In the genomic region with DNA sequence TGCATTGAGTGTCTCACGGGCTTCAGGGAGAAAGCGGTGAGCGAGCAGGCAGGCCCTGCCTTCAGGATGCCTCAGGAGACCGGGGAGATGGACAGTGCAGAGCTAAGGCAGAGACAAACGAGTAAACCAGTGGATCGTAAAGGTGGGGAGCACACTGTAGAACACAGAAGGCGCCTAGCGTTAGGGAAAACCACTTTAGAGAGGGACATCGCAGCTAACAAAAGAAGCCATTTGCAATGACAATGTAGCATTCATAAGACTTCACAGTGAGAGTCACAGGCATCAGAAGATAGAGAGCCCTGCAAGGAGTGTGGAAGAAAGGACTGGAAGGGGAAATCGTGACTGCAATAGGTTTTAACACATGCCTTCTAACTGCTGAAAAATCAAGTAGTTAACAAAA, we compare ENCODE assay signal across 33 cellular contexts. TPM values are rescaled to one million over a fixed set of nuclear protein-coding genes. Genes with fewer than 3 reads are reported as not detected.
DNase-seq lines count a peak whose midpoint lies in the region.
"Had no signal": no experiment of that assay in that cellular context is flagged by ENCODE, and none has a peak within 500 bp of the region (broad histone marks: within the 10 kb centered on the region; RNA-seq: fewer than 3 reads in every experiment).

No MANE protein-coding gene starts in this region.

- H3K9ac ChIP-seq in skeletal muscle tissue (ENCODE audit: low read depth in 1 of 3, low read length in 3 of 3) (no peak overlapping the region), mesenchymal stem cell (ENCODE audit: low read length) (no peak overlapping the region)

- no peak overlapping the region for H2BK15ac ChIP-seq in mesenchymal stem cell (ENCODE audit: low read depth, poor library complexity, severe bottlenecking)

- H3K4me1 Mint-ChIP-seq in activated T-cell treated with anti-CD3 and anti-CD28 coated beads, Interleukin-2, amount 50 U/mL, for 24 hours (ENCODE audit: low read depth) = no peaks in the 10 kb centered on the region
- H3K4me1 Mint-ChIP-seq: activated CD4-positive, alpha-beta T cell treated with anti-CD3 and anti-CD28 coated beads for 36 hours; activated naive CD4-positive, alpha-beta T cell treated with anti-CD3 and anti-CD28 coated beads, Interleukin-2, amount 50 U/mL, for 24 hours; brain; CD4-positive, alpha-beta memory T cell; mesothelial cell of epicardium had no signal

- H3K4me1 ChIP-seq in skeletal muscle tissue (ENCODE audit: control insufficient read depth in 3 of 3, insufficient read depth in 3 of 3, low read length in 3 of 3) (peaks cover 5 to 9% (median 7%) of the 10 kb centered on the region in 3 donors), mesenchymal stem cell (ENCODE audit: control insufficient read depth, insufficient read depth, low read depth, low read length) (no peaks in the 10 kb centered on the region)
- H3K4me1 ChIP-seq: gastroesophageal sphincter, Peyer's patch, testis had no signal

- H2BK12ac ChIP-seq in mesenchymal stem cell (ENCODE audit: low read length in 2 of 2) = no peak overlapping the region

- H3K27ac Mint-ChIP-seq in activated T-cell treated with anti-CD3 and anti-CD28 coated beads, Interleukin-2, amount 50 U/mL, for 24 hours = no peak overlapping the region
- H3K27ac Mint-ChIP-seq: activated CD4-positive, alpha-beta T cell treated with anti-CD3 and anti-CD28 coated beads for 36 hours; activated CD8-positive, alpha-beta T cell treated with anti-CD3 and anti-CD28 coated beads, Interleukin-2, amount 10 ng/mL, durations not matched to agents 7 days and 5 days; activated naive CD4-positive, alpha-beta T cell treated with anti-CD3 and anti-CD28 coated beads, Interleukin-2, amount 50 U/mL, for 24 hours; activated T-helper 2 cell treated with anti-CD3 and anti-CD28 coated beads, Interferon-gamma antibody, Interleukin-2, Interleukin-4, amounts not matched to agents 10 μg/mL and 5 μg/mL and 100 μg/mL, durations not matched to agents 14 hours and 24 hours and 36 hours; brain; CD4-positive, alpha-beta memory T cell; mesothelial cell of epicardium; T-helper 2 cell treated with Interferon-gamma antibody and Interleukin-4, amounts not matched to agents 5 μg/mL and 100 μg/mL, for 36 hours had no signal

- no peak overlapping the region for H4K8ac ChIP-seq in mesenchymal stem cell (ENCODE audit: low read length)

- H3K36me3 Mint-ChIP-seq in activated T-cell treated with anti-CD3 and anti-CD28 coated beads, Interleukin-2, amount 50 U/mL, for 24 hours (ENCODE audit: low read depth) = no peaks in the 10 kb centered on the region
- H3K36me3 Mint-ChIP-seq: brain; CD4-positive, alpha-beta memory T cell; mesothelial cell of epicardium had no signal

- H3K79me1 ChIP-seq in mesenchymal stem cell (replicated peaks; ENCODE audit: low read length, poor library complexity, severe bottlenecking) = no peaks in the 10 kb centered on the region

- H3K4me3 ChIP-seq in skeletal muscle tissue (ENCODE audit: low read length in 3 of 3) = no peak overlapping the region
- H3K4me3 ChIP-seq in mesenchymal stem cell (ENCODE audit: insufficient read depth in 1 of 2, low read depth in 1 of 2, low read length in 2 of 2) = no peak overlapping the region
- H3K4me3 ChIP-seq: dorsolateral prefrontal cortex, gastroesophageal sphincter, hepatocyte, left lung, Peyer's patch, testis had no signal

- H3K27me3 ChIP-seq in skeletal muscle tissue (ENCODE audit: control insufficient read depth in 3 of 3, insufficient read depth in 3 of 3, low read length in 3 of 3) (no peaks in the 10 kb centered on the region), mesenchymal stem cell (ENCODE audit: control insufficient read depth in 1 of 2, insufficient read depth in 1 of 2, low read length in 2 of 2) (peaks cover 8 to 30% of the 10 kb centered on the region in 2 experiments)
- H3K27me3 ChIP-seq: left lung, Peyer's patch, testis had no signal

- H3K18ac ChIP-seq in mesenchymal stem cell (ENCODE audit: low read depth in 1 of 2, low read length in 2 of 2) = no peak overlapping the region

- H2BK5ac ChIP-seq in mesenchymal stem cell (ENCODE audit: low read depth, low read length, poor library complexity, severe bottlenecking) = no peak overlapping the region

- H3K27ac ChIP-seq in skeletal muscle tissue (ENCODE audit: low read depth, low read length) (peak overlapping the region; percentile 12), mesenchymal stem cell (ENCODE audit: low read length, poor library complexity, severe bottlenecking) (no peak overlapping the region)
- H3K27ac ChIP-seq: dorsolateral prefrontal cortex, gastroesophageal sphincter, hepatocyte, left lung, Peyer's patch, testis had no signal

- H2BK120ac ChIP-seq in mesenchymal stem cell (ENCODE audit: low read depth, low read length) = no peak overlapping the region

- peaks cover 2% of the 10 kb centered on the region for H3K9me3 Mint-ChIP-seq in activated T-cell treated with anti-CD3 and anti-CD28 coated beads, Interleukin-2, amount 50 U/mL, for 24 hours
- H3K9me3 Mint-ChIP-seq: activated naive CD4-positive, alpha-beta T cell treated with anti-CD3 and anti-CD28 coated beads, Interleukin-2, amount 50 U/mL, for 24 hours; activated T-helper 2 cell treated with anti-CD3 and anti-CD28 coated beads, Interferon-gamma antibody, Interleukin-2, Interleukin-4, amounts not matched to agents 10 μg/mL and 5 μg/mL and 100 μg/mL, durations not matched to agents 14 hours and 24 hours and 36 hours; T-helper 2 cell treated with Interferon-gamma antibody and Interleukin-4, amounts not matched to agents 5 μg/mL and 100 μg/mL, for 36 hours had no signal

- H3K4me2 ChIP-seq in mesenchymal stem cell (ENCODE audit: low read length, poor library complexity, severe bottlenecking) = no peak overlapping the region
- H3K4me2 ChIP-seq: hepatocyte had no signal

- H2AFZ ChIP-seq in mesenchymal stem cell (ENCODE audit: low read depth, low read length) = no peak overlapping the region
- H2AFZ ChIP-seq: hepatocyte had no signal

- H3K23ac ChIP-seq in mesenchymal stem cell (ENCODE audit: low read length in 2 of 2) = no peak overlapping the region

- H3K4ac ChIP-seq in mesenchymal stem cell (ENCODE audit: low read depth in 1 of 2, low read length in 2 of 2) = no peak overlapping the region

- DNase-seq in NCI-H748 (lab: John Stamatoyannopoulos, UW; ENCODE audit: unreplicated experiment) (peak; percentile 3), NCI-H748 treated with DMSO at 0.1 percent for 48 hours (lab: John Stamatoyannopoulos, UW) (no peak), MV-4-11 (lab: John Stamatoyannopoulos, UW) (peak; percentile 41), iPS DF 19.7 (ENCODE audit: low read depth, low spot score) (peak; percentile 47), mesenchymal stem cell (no peak), GM19238 (ENCODE audit: insufficient read length, low spot score) (no peak)
- no peak for DNase-seq in activated T-cell treated with anti-CD3 and anti-CD28 coated beads, Interleukin-2, amount 50 U/mL, for 24 hours
- DNase-seq: activated CD4-positive, alpha-beta T cell treated with anti-CD3 and anti-CD28 coated beads for 36 hours; activated CD8-positive, alpha-beta T cell treated with anti-CD3 and anti-CD28 coated beads, Interleukin-2, amount 10 ng/mL, durations not matched to agents 7 days and 5 days; amniotic stem cell; CD4-positive, alpha-beta memory T cell; cerebellar nuclear complex; DND-41; dorsolateral prefrontal cortex; GOT3; KG1; left lung; NCI-H1930; NCI-H524 treated with DMSO at 0.1 percent for 48 hours; Peyer's patch; SHP77; stimulated activated naive CD4-positive, alpha-beta T cell treated with Interleukin-2 at 50 U/mL for 16 hours had no signal

- H3K27me3 Mint-ChIP-seq in activated T-cell treated with anti-CD3 and anti-CD28 coated beads, Interleukin-2, amount 50 U/mL, for 24 hours = peaks cover 15% of the 10 kb centered on the region
- H3K27me3 Mint-ChIP-seq: activated naive CD4-positive, alpha-beta T cell treated with anti-CD3 and anti-CD28 coated beads, Interleukin-2, amount 50 U/mL, for 24 hours; brain had no signal

- H4K91ac ChIP-seq in mesenchymal stem cell (ENCODE audit: low read length) = no peak overlapping the region

- no peak overlapping the region for H3K14ac ChIP-seq in mesenchymal stem cell (ENCODE audit: low read length in 2 of 2)

- H3K36me3 ChIP-seq in skeletal muscle tissue (ENCODE audit: control insufficient read depth in 3 of 3, insufficient read depth in 3 of 3, low read length in 3 of 3) (no peaks in the 10 kb centered on the region), mesenchymal stem cell (ENCODE audit: control insufficient read depth in 1 of 2, insufficient read depth in 2 of 2, low read depth in 1 of 2, low read length in 2 of 2) (no peaks in the 10 kb centered on the region)
- H3K36me3 ChIP-seq: gastroesophageal sphincter, left lung, Peyer's patch had no signal

- H2AK5ac ChIP-seq in mesenchymal stem cell (ENCODE audit: low read length, severe bottlenecking) = no peak overlapping the region

- H3K4me3 Mint-ChIP-seq in activated T-cell treated with anti-CD3 and anti-CD28 coated beads, Interleukin-2, amount 50 U/mL, for 24 hours = no peak overlapping the region
- H3K4me3 Mint-ChIP-seq: activated CD4-positive, alpha-beta T cell treated with anti-CD3 and anti-CD28 coated beads for 36 hours; activated CD8-positive, alpha-beta T cell treated with anti-CD3 and anti-CD28 coated beads, Interleukin-2, amount 10 ng/mL, durations not matched to agents 7 days and 5 days; activated naive CD4-positive, alpha-beta T cell treated with anti-CD3 and anti-CD28 coated beads, Interleukin-2, amount 50 U/mL, for 24 hours; brain; CD4-positive, alpha-beta memory T cell; mesothelial cell of epicardium; T-helper 2 cell treated with Interferon-gamma antibody and Interleukin-4, amounts not matched to agents 5 μg/mL and 100 μg/mL, for 36 hours had no signal

- H3K9me3 ChIP-seq in skeletal muscle tissue (ENCODE audit: control insufficient read depth in 3 of 3, low read length in 3 of 3) (no peaks in the 10 kb centered on the region), mesenchymal stem cell (ENCODE audit: control insufficient read depth, low read length) (no peaks in the 10 kb centered on the region)
- H3K9me3 ChIP-seq: gastroesophageal sphincter, left lung, Peyer's patch, testis had no signal

- WGBS in mesenchymal stem cell = 64% methylated on average over 9 of the region's 10 CpGs

RNA-seq across cellular contexts. Expression of a gene that starts 54.9 kb away (rescaled TPM):
- total RNA-seq in skeletal muscle tissue = 6.8 TPM
- not detected for polyA plus RNA-seq in mesenchymal stem cell (2013, experiment 1 of 2)
- polyA plus RNA-seq in mesenchymal stem cell (2013, experiment 2 of 2) = not detected
- total RNA-seq: A172, MCF 10A, mesothelial cell of epicardium had no signal
- polyA plus RNA-seq: hepatocyte had no signal

RNA-seq across cellular contexts. Expression of a gene that starts 55.8 kb away (rescaled TPM):
- 4.7 TPM for total RNA-seq in skeletal muscle tissue
- polyA plus RNA-seq in mesenchymal stem cell (2013, experiment 1 of 2) = not detected
- polyA plus RNA-seq in mesenchymal stem cell (2013, experiment 2 of 2) = not detected
- total RNA-seq: A172; activated CD4-positive, alpha-beta T cell treated with anti-CD3 and anti-CD28 coated beads for 36 hours; activated CD8-positive, alpha-beta T cell treated with anti-CD3 and anti-CD28 coated beads, Interleukin-2, amount 10 ng/mL, durations not matched to agents 7 days and 5 days; activated T-helper 2 cell treated with anti-CD3 and anti-CD28 coated beads, Interferon-gamma antibody, Interleukin-2, Interleukin-4, amounts not matched to agents 10 μg/mL and 5 μg/mL and 100 μg/mL, durations not matched to agents 14 hours and 24 hours and 36 hours; CD4-positive, alpha-beta memory T cell; hepatocyte; left lung; MCF 10A; mesothelial cell of epicardium; Peyer's patch had no signal
- polyA plus RNA-seq: CD4-positive, alpha-beta memory T cell; hepatocyte had no signal

Comparison
In these comparisons a context has a peak if more than half of its experiments do, and no peak if none do; other contexts are left out.
1. DNase-seq: peak in NCI-H748 (single experiment), MV-4-11 (single experiment) and iPS DF 19.7 (single experiment); none in NCI-H748 treated with DMSO at 0.1 percent for 48 hours (single experiment), mesenchymal stem cell (single experiment), activated T-cell treated with anti-CD3 and anti-CD28 coated beads, Interleukin-2, amount 50 U/mL, for 24 hours (single experiment) and GM19238 (single experiment).